9 cellular contexts compared by ENCODE assay signal in the genomic region with DNA sequence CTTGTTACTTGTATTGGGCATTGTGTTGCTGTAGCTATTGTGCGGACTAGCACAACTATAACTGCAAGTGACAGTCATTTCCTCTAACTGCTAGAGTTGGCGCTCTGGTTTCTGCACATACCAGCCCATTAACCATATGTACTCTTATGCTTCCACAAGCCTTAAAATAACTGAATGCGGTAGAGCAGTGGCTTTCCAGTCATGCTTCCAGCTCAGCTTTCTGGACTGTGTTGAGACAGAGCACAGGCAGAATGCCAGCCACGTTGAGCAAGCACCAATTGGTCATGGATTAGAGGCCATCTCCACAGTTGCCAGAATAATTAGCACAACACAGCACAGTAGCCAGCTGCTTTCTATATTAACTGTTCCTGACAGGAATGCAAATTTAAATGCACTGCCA. TPM values are rescaled to one million over a fixed set of nuclear protein-coding genes. Genes with fewer than 3 reads are reported as not detected.
DNase-seq lines count a peak whose midpoint lies in the region; ATAC-seq and TF ChIP-seq lines count a peak whose summit lies in the region.
"Had no signal": no experiment of that assay in that cellular context is flagged by ENCODE, and none has a peak within 500 bp of the region (broad histone marks: within the 10 kb centered on the region; RNA-seq: fewer than 3 reads in every experiment).

No MANE protein-coding gene starts in this region.

- DNase-seq in HCEC 1CT (peak; percentile 98), T1000 (lab: John Stamatoyannopoulos, UW) (peak; percentile 27), head of caudate nucleus (peak; percentile 41 to 93 (median 78)), sigmoid colon (peak; percentile 92), DMS79 (lab: John Stamatoyannopoulos, UW) (no peak)
- DNase-seq in activated T-helper 1 cell treated with anti-CD3 and anti-CD28 coated beads, Interleukin-12 subunit alpha, Interleukin-12 subunit beta, Interleukin-2, Interleukin-4 antibody, amounts not matched to agents 30 ng/mL and 10 ng/mL and 1 ng/mL, durations not matched to agents 14 hours and 24 hours and 36 hours (ENCODE audit: low spot score), result no peak

- H3K27me3 ChIP-seq in sigmoid colon, result no peaks in the 10 kb centered on the region

- H3K36me3 ChIP-seq in sigmoid colon, result peaks cover 12 to 47% (median 15%) of the 10 kb centered on the region in 4 donors

- no peak overlapping the region for H3K4me3 ChIP-seq in sigmoid colon

- ATAC-seq in GM18505 (IDR thresholded peaks at IDR 0.05; ENCODE audit: unreplicated experiment) (no peak), GM18502 (IDR thresholded peaks at IDR 0.05; ENCODE audit: poor library complexity, unreplicated experiment) (no peak)

- no peak overlapping the region for H3K4me3 Mint-ChIP-seq in activated T-helper 1 cell treated with anti-CD3 and anti-CD28 coated beads, Interleukin-12 subunit alpha, Interleukin-12 subunit beta, Interleukin-2, Interleukin-4 antibody, amounts not matched to agents 30 ng/mL and 10 ng/mL and 1 ng/mL, durations not matched to agents 14 hours and 24 hours and 36 hours

- no peaks in the 10 kb centered on the region for H3K9me3 ChIP-seq in sigmoid colon

- intact Hi-C loops in head of caudate nucleus (cut with DNase I), result no loop called here
- intact Hi-C loops in sigmoid colon (cut with DNase I), result no loop called here
- intact Hi-C loops in activated T-helper 1 cell treated with anti-CD3 and anti-CD28 coated beads, Interleukin-12 subunit alpha, Interleukin-12 subunit beta, Interleukin-2, Interleukin-4 antibody, amounts not matched to agents 30 ng/mL and 10 ng/mL and 1 ng/mL, durations not matched to agents 14 hours and 24 hours and 36 hours (cut with micrococcal nuclease), result no loop called here

- no peaks in the 10 kb centered on the region for H3K27me3 Mint-ChIP-seq in activated T-helper 1 cell treated with anti-CD3 and anti-CD28 coated beads, Interleukin-12 subunit alpha, Interleukin-12 subunit beta, Interleukin-2, Interleukin-4 antibody, amounts not matched to agents 30 ng/mL and 10 ng/mL and 1 ng/mL, durations not matched to agents 14 hours and 24 hours and 36 hours (ENCODE audit: insufficient read depth)

- peaks cover 0 to 15% (median 13%) of the 10 kb centered on the region in 4 donors for H3K4me1 ChIP-seq in sigmoid colon

- WGBS in sigmoid colon, 2 donors, result 76 to 81% methylated on average over 4 of the region's 4 CpGs

- peaks cover 9% of the 10 kb centered on the region for H3K4me1 Mint-ChIP-seq in activated T-helper 1 cell treated with anti-CD3 and anti-CD28 coated beads, Interleukin-12 subunit alpha, Interleukin-12 subunit beta, Interleukin-2, Interleukin-4 antibody, amounts not matched to agents 30 ng/mL and 10 ng/mL and 1 ng/mL, durations not matched to agents 14 hours and 24 hours and 36 hours (ENCODE audit: low read depth)

- H3K36me3 Mint-ChIP-seq in activated T-helper 1 cell treated with anti-CD3 and anti-CD28 coated beads, Interleukin-12 subunit alpha, Interleukin-12 subunit beta, Interleukin-2, Interleukin-4 antibody, amounts not matched to agents 30 ng/mL and 10 ng/mL and 1 ng/mL, durations not matched to agents 14 hours and 24 hours and 36 hours (ENCODE audit: low read depth), result peaks cover 8% of the 10 kb centered on the region

- H3K27ac Mint-ChIP-seq in activated T-helper 1 cell treated with anti-CD3 and anti-CD28 coated beads, Interleukin-12 subunit alpha, Interleukin-12 subunit beta, Interleukin-2, Interleukin-4 antibody, amounts not matched to agents 30 ng/mL and 10 ng/mL and 1 ng/mL, durations not matched to agents 14 hours and 24 hours and 36 hours, result no peak overlapping the region

- no peak for TF ChIP-seq CTCF in sigmoid colon (IDR thresholded peaks at IDR 0.05)

- TF ChIP-seq EP300 in sigmoid colon (IDR thresholded peaks at IDR 0.05), result no peak

- H3K27ac ChIP-seq in sigmoid colon, result peak overlapping the region in 3 of 4 donors; percentile 17 to 64 (median 46)
- H3K27ac ChIP-seq: VCaP had no signal

- H3K9me3 Mint-ChIP-seq in activated T-helper 1 cell treated with anti-CD3 and anti-CD28 coated beads, Interleukin-12 subunit alpha, Interleukin-12 subunit beta, Interleukin-2, Interleukin-4 antibody, amounts not matched to agents 30 ng/mL and 10 ng/mL and 1 ng/mL, durations not matched to agents 14 hours and 24 hours and 36 hours, result no peaks in the 10 kb centered on the region

- no peak for TF ChIP-seq POLR2A in sigmoid colon (IDR thresholded peaks at IDR 0.05)
- no peak for TF ChIP-seq POLR2A in GM18505 (IDR thresholded peaks at IDR 0.05; ENCODE audit: borderline replicate concordance, extremely low read depth, insufficient read depth, insufficient read length)

RNA-seq across cellular contexts. Expression of a gene that starts 12.2 kb away (rescaled TPM):
- 10 to 100 TPM; 27.4 to 41.3 (median 29.3) TPM for total RNA-seq in sigmoid colon
- polyA plus RNA-seq in sigmoid colon, result 1 to 10 TPM; 1.2 to 6.4 (median 6.0) TPM
- total RNA-seq in activated T-helper 1 cell treated with anti-CD3 and anti-CD28 coated beads, Interleukin-12 subunit alpha, Interleukin-12 subunit beta, Interleukin-2, Interleukin-4 antibody, amounts not matched to agents 30 ng/mL and 10 ng/mL and 1 ng/mL, durations not matched to agents 14 hours and 24 hours and 36 hours, result 16.3 and 17.0 TPM in 2 replicates

RNA-seq across cellular contexts. Expression of a gene that starts 12.4 kb away (rescaled TPM):
- total RNA-seq in sigmoid colon, result 10 to 100 TPM; 10.6 to 14.3 (median 12.8) TPM
- polyA plus RNA-seq in sigmoid colon, result 10 to 100 TPM in 2 of 3 donors, 1 to 10 TPM in 1; 6.6 to 22.1 (median 11.3) TPM
- total RNA-seq in activated T-helper 1 cell treated with anti-CD3 and anti-CD28 coated beads, Interleukin-12 subunit alpha, Interleukin-12 subunit beta, Interleukin-2, Interleukin-4 antibody, amounts not matched to agents 30 ng/mL and 10 ng/mL and 1 ng/mL, durations not matched to agents 14 hours and 24 hours and 36 hours, result 17.3 and 18.1 TPM in 2 replicates

Comparison
In these comparisons a context has a peak if more than half of its experiments do, and no peak if none do; other contexts are left out.
1. DNase-seq: peak in HCEC 1CT (single experiment), T1000 (single experiment), head of caudate nucleus (42 of 42) and sigmoid colon (single experiment); none in DMS79 (single experiment) and activated T-helper 1 cell treated with anti-CD3 and anti-CD28 coated beads, Interleukin-12 subunit alpha, Interleukin-12 subunit beta, Interleukin-2, Interleukin-4 antibody, amounts not matched to agents 30 ng/mL and 10 ng/mL and 1 ng/mL, durations not matched to agents 14 hours and 24 hours and 36 hours (single experiment).